30 cellular contexts compared by ENCODE assay signal in the genomic region with DNA sequence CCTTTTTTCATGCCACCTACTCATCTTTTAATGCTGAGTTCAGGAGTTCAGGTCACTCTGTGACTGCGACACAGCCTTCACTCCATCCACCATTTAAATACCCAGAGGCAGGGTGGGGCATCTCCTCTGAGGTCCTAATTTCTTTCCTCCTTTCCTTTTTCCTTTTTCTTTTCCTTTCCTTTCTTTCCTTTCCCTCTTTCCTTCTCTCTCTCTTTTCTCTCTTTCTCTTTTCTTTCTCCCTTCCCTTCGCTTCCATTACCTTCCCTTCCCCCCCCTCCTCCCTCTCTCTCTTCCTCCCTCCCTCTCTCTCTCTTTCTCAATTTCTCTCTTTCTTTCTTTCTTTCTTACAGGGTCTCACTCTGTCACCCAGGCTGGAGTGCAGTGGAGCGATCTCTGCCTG.
"Had no signal": no experiment of that assay in that cellular context is flagged by ENCODE, and none has a peak within 500 bp of the region (broad histone marks: within the 10 kb centered on the region; RNA-seq: fewer than 3 reads in every experiment).

No MANE protein-coding gene starts in this region.

- DNase-seq: activated CD4-positive, alpha-beta T cell treated with anti-CD3 and anti-CD28 coated beads for 48 hours; activated CD4-positive, alpha-beta T cell treated with anti-CD3 and anti-CD28 coated beads, Interleukin-2, amount 50 U/mL, for 48 hours; activated CD8-positive, alpha-beta memory T cell treated with anti-CD3 and anti-CD28 coated beads for 24 hours; activated effector memory CD4-positive, alpha-beta T cell treated with anti-CD3 and anti-CD28 coated beads, Interleukin-2, amount 50 U/mL, for 16 hours; activated naive CD4-positive, alpha-beta T cell treated with anti-CD3 and anti-CD28 coated beads for 36 hours; activated naive CD8-positive, alpha-beta T cell treated with anti-CD3 and anti-CD28 coated beads for 36 hours; adrenal gland; aorta; body of pancreas; dorsolateral prefrontal cortex; effector memory CD8-positive, alpha-beta T cell; foreskin fibroblast; left lung; lower lobe of right lung; ovary; sigmoid colon; small intestine; stimulated activated CD4-positive, alpha-beta T cell treated with anti-CD3 and anti-CD28 coated beads, Interleukin-4, amount 100 ng/mL, for 24 hours; T-helper 1 cell; upper lobe of left lung had no signal

- H3K36me3 Mint-ChIP-seq: activated naive CD8-positive, alpha-beta T cell treated with anti-CD3 and anti-CD28 coated beads for 36 hours; stimulated activated effector memory CD8-positive, alpha-beta T cell treated with anti-CD3 and anti-CD28 coated beads, Interleukin-12 subunit alpha, Interleukin-12 subunit beta, amount 100 ng/mL, for 72 hours had no signal

- H3K27me3 ChIP-seq: adrenal gland, body of pancreas, left lung, ovary, sigmoid colon, upper lobe of left lung, vagina had no signal

- H3K4me3 Mint-ChIP-seq: activated naive CD4-positive, alpha-beta T cell treated with anti-CD3 and anti-CD28 coated beads for 36 hours; activated naive CD8-positive, alpha-beta T cell treated with anti-CD3 and anti-CD28 coated beads for 36 hours; activated T-helper 1 cell treated with anti-CD3 and anti-CD28 coated beads, Interleukin-12 subunit alpha, Interleukin-12 subunit beta, Interleukin-2, Interleukin-4 antibody, amounts not matched to agents 30 ng/mL and 10 ng/mL and 1 ng/mL, durations not matched to agents 14 hours and 24 hours and 36 hours; effector memory CD8-positive, alpha-beta T cell; nephron; stimulated activated effector memory CD8-positive, alpha-beta T cell treated with anti-CD3 and anti-CD28 coated beads, Interleukin-12 subunit alpha, Interleukin-12 subunit beta, amount 100 ng/mL, for 72 hours; stimulated activated naive CD8-positive, alpha-beta T cell treated with anti-CD3 and anti-CD28 coated beads, Interleukin-15, Interleukin-2, amounts not matched to agents 100 ng/mL and 50 ng/mL, for 24 hours; T-helper 2 cell treated with Interferon-gamma antibody and Interleukin-4, amounts not matched to agents 5 μg/mL and 100 μg/mL, for 36 hours had no signal

- FAIRE-seq: colon, small intestine had no signal

- H3K9me3 ChIP-seq: adrenal gland, body of pancreas, left lung, lower lobe of right lung, neutrophil, ovary, prostate gland, sigmoid colon, thoracic aorta, upper lobe of left lung, vagina had no signal

- H3K4me1 ChIP-seq: adrenal gland, body of pancreas, prostate gland had no signal

- H3K4me3 ChIP-seq: adrenal gland, body of pancreas, dorsolateral prefrontal cortex, left lung, lower lobe of right lung, ovary, prostate gland, sigmoid colon, thoracic aorta, upper lobe of left lung, vagina had no signal

- ATAC-seq: body of pancreas; effector memory CD8-positive, alpha-beta T cell; left lung; lower lobe of right lung; stimulated activated effector memory CD8-positive, alpha-beta T cell treated with anti-CD3 and anti-CD28 coated beads, Interleukin-12 subunit alpha, Interleukin-12 subunit beta, amount 100 ng/mL, for 72 hours had no signal

- H3K27ac Mint-ChIP-seq: activated naive CD4-positive, alpha-beta T cell treated with anti-CD3 and anti-CD28 coated beads for 36 hours; activated naive CD8-positive, alpha-beta T cell treated with anti-CD3 and anti-CD28 coated beads for 36 hours; activated T-helper 1 cell treated with anti-CD3 and anti-CD28 coated beads, Interleukin-12 subunit alpha, Interleukin-12 subunit beta, Interleukin-2, Interleukin-4 antibody, amounts not matched to agents 30 ng/mL and 10 ng/mL and 1 ng/mL, durations not matched to agents 14 hours and 24 hours and 36 hours; effector memory CD8-positive, alpha-beta T cell; stimulated activated effector memory CD8-positive, alpha-beta T cell treated with anti-CD3 and anti-CD28 coated beads, Interleukin-12 subunit alpha, Interleukin-12 subunit beta, amount 100 ng/mL, for 72 hours; stimulated activated naive CD8-positive, alpha-beta T cell treated with anti-CD3 and anti-CD28 coated beads, Interleukin-15, Interleukin-2, amounts not matched to agents 100 ng/mL and 50 ng/mL, for 24 hours; T-helper 2 cell treated with Interferon-gamma antibody and Interleukin-4, amounts not matched to agents 5 μg/mL and 100 μg/mL, for 36 hours had no signal

- H3K27ac ChIP-seq: adrenal gland, body of pancreas, dorsolateral prefrontal cortex, left lung, lower lobe of right lung, neutrophil, ovary, prostate gland, thoracic aorta, upper lobe of left lung, vagina had no signal

- H3K9me3 Mint-ChIP-seq: activated naive CD4-positive, alpha-beta T cell treated with anti-CD3 and anti-CD28 coated beads for 36 hours; activated naive CD8-positive, alpha-beta T cell treated with anti-CD3 and anti-CD28 coated beads for 36 hours; effector memory CD8-positive, alpha-beta T cell; stimulated activated effector memory CD8-positive, alpha-beta T cell treated with anti-CD3 and anti-CD28 coated beads, Interleukin-12 subunit alpha, Interleukin-12 subunit beta, amount 100 ng/mL, for 72 hours; T-helper 2 cell treated with Interferon-gamma antibody and Interleukin-4, amounts not matched to agents 5 μg/mL and 100 μg/mL, for 36 hours had no signal

- H3K36me3 ChIP-seq: adrenal gland, left lung, lower lobe of right lung, neutrophil, ovary, prostate gland, sigmoid colon, thoracic aorta, upper lobe of left lung, vagina had no signal
